In the genomic region with DNA sequence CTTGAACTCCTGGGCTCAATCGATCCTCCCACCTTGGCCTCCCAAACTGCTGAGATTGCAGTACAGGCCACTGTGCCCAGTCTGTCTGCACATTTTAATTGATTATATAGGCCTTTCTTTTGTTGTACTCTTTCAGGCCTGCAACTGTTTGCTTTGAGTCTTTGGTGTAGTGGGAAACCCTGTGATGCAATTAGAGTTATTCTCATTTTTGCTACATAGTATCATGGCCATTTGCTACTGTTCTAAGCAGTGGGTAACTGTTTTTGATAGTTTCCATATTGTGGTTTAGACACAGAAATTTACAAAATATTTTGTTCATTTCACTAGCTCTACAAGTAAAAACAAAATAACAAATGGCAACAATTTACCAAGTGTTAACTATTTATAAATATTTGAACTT, we compare ENCODE assay signal across 25 cellular contexts. TPM values are rescaled to one million over a fixed set of nuclear protein-coding genes. Genes with fewer than 3 reads are reported as not detected.
"Had no signal": no experiment of that assay in that cellular context is flagged by ENCODE, and none has a peak within 500 bp of the region (broad histone marks: within the 10 kb centered on the region; RNA-seq: fewer than 3 reads in every experiment).

No MANE protein-coding gene starts in this region.

- H3K4me2 ChIP-seq: smooth muscle cell had no signal

- H3K9me3 ChIP-seq: colonic mucosa, esophagus squamous epithelium, gastrocnemius medialis, lower lobe of right lung, prostate gland, right atrium auricular region, stomach, tibial artery, upper lobe of left lung had no signal

- H3K4me1 ChIP-seq: colonic mucosa, prostate gland had no signal

- H3K36me3 ChIP-seq: colonic mucosa, esophagus squamous epithelium, gastrocnemius medialis, lower lobe of right lung, prostate gland, right atrium auricular region, stomach, tibial artery, upper lobe of left lung had no signal

- H3K27me3 ChIP-seq: colonic mucosa, esophagus squamous epithelium, gastrocnemius medialis, right atrium auricular region, stomach, tibial artery, upper lobe of left lung had no signal

- ATAC-seq: gastrocnemius medialis; left ventricle myocardium superior; lower lobe of right lung; naive thymus-derived CD8-positive, alpha-beta T cell; sciatic nerve had no signal

- H3K4me3 ChIP-seq: colonic mucosa, esophagus squamous epithelium, gastrocnemius medialis, lower lobe of right lung, prostate gland, right atrium auricular region, smooth muscle cell, stomach, tibial artery, upper lobe of left lung had no signal

- H3K27ac ChIP-seq: colonic mucosa, esophagus squamous epithelium, gastrocnemius medialis, lower lobe of right lung, prostate gland, right atrium auricular region, stomach, tibial artery, upper lobe of left lung had no signal

- DNase-seq: colonic mucosa; dermis blood vessel endothelial cell; effector memory CD4-positive, alpha-beta T cell; esophagus squamous epithelium; foreskin fibroblast; gastrocnemius medialis; head of caudate nucleus; left ventricle myocardium superior; lower lobe of right lung; naive thymus-derived CD8-positive, alpha-beta T cell; nephron progenitor cell; nucleus accumbens; stimulated activated CD4-positive, alpha-beta T cell treated with anti-CD3 and anti-CD28 coated beads, Interleukin-12 subunit alpha, Interleukin-12 subunit beta, amount 100 ng/mL, for 4 hours; stimulated activated CD4-positive, alpha-beta T cell treated with anti-CD3 and anti-CD28 coated beads, Interleukin-1b, Interleukin-23, amount 100 ng/mL, for 48 hours; stimulated activated CD4-positive, alpha-beta T cell treated with anti-CD3 and anti-CD28 coated beads, Interleukin-4, amount 100 ng/mL, for 1 hour; stimulated activated CD8-positive, alpha-beta memory T cell treated with anti-CD3 and anti-CD28 coated beads, Interleukin-4, amount 100 ng/mL, for 48 hours; stimulated activated naive CD4-positive, alpha-beta T cell treated with Interleukin-2 at 50 U/mL for 16 hours; stomach; upper lobe of left lung had no signal

RNA-seq across cellular contexts. Expression of a gene that starts 42.9 kb away (rescaled TPM):
- polyA plus RNA-seq: keratinocyte; naive thymus-derived CD8-positive, alpha-beta T cell; smooth muscle cell had no signal
